Comparison of ENCODE assay signal across 1 cellular context in the genomic region with DNA sequence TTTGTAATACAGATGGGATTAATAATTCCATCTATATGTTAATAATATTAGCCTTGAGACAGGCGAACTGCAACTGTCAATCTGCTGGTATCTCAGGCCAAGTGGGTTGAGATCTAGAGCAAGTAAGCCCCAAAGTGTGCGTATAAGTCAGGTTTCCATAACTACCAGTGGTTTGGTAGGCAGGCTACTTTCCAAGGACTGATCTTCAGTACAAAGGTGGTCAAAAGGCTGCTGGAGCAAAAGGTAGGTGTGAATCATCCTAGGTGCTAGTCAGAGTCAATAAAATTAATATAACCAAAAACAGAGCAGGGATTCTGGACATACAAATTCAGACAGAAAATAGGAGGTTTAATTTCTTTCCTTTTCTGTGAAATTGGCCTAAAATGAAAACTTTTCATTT.
TF ChIP-seq lines count a peak whose summit lies in the region.

No MANE protein-coding gene starts in this region.

TF ChIP-seq in H1, 55 proteins besides CTCF, POLR2A, EP300 and RAD21:
- TF ChIP-seq CHD2 (IDR thresholded peaks at IDR 0.05; ENCODE audit: low read length), result no peak
- TF ChIP-seq POU5F1 (IDR thresholded peaks at IDR 0.05; ENCODE audit: low read depth, low read length), result no peak
- no peak for TF ChIP-seq KDM4A (IDR thresholded peaks at IDR 0.05; ENCODE audit: low read depth, low read length, severe bottlenecking)
- no peak for TF ChIP-seq TCF12 (IDR thresholded peaks at IDR 0.05; ENCODE audit: low read depth, low read length)
- TF ChIP-seq SIRT6 (IDR thresholded peaks at IDR 0.05; ENCODE audit: low read length), result no peak
- TF ChIP-seq HDAC2 (IDR thresholded peaks at IDR 0.05; ENCODE audit: borderline replicate concordance in 1 of 2, low read depth in 2 of 2, low read length in 2 of 2), result no peak
- no peak for TF ChIP-seq SP2 (IDR thresholded peaks at IDR 0.05; ENCODE audit: low read length)
- no peak for TF ChIP-seq JUN (IDR thresholded peaks at IDR 0.05; ENCODE audit: low read depth, low read length)
- no peak for TF ChIP-seq KDM5A (IDR thresholded peaks at IDR 0.05; ENCODE audit: low read length)
- TF ChIP-seq, protein P1, sequence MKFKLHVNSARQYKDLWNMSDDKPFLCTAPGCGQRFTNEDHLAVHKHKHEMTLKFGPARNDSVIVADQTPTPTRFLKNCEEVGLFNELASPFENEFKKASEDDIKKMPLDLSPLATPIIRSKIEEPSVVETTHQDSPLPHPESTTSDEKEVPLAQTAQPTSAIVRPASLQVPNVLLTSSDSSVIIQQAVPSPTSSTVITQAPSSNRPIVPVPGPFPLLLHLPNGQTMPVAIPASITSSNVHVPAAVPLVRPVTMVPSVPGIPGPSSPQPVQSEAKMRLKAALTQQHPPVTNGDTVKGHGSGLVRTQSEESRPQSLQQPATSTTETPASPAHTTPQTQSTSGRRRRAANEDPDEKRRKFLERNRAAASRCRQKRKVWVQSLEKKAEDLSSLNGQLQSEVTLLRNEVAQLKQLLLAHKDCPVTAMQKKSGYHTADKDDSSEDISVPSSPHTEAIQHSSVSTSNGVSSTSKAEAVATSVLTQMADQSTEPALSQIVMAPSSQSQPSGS (IDR thresholded peaks at IDR 0.05; ENCODE audit: low read length), result no peak
- no peak for TF ChIP-seq CEBPB (IDR thresholded peaks at IDR 0.05; ENCODE audit: low read depth, low read length)
- no peak for TF ChIP-seq ASH2L (IDR thresholded peaks at IDR 0.05; ENCODE audit: low read length)
- TF ChIP-seq SP1 (IDR thresholded peaks at IDR 0.05; ENCODE audit: low read depth, low read length), result no peak
- no peak for TF ChIP-seq EGR1 (IDR thresholded peaks at IDR 0.05; ENCODE audit: borderline replicate concordance, low read depth, low read length)
- TF ChIP-seq, protein P2, sequence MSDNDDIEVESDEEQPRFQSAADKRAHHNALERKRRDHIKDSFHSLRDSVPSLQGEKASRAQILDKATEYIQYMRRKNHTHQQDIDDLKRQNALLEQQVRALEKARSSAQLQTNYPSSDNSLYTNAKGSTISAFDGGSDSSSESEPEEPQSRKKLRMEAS (IDR thresholded peaks at IDR 0.05), result no peak
- no peak for TF ChIP-seq ZNF274 (IDR thresholded peaks at IDR 0.05; ENCODE audit: borderline replicate concordance, extremely low read depth, low read length)
- TF ChIP-seq TAF1 (IDR thresholded peaks at IDR 0.05; ENCODE audit: low read depth, low read length), result no peak
- no peak for TF ChIP-seq PHF8 (conservative IDR thresholded peaks at IDR 0.05; ENCODE audit: low read depth, low read length)
- TF ChIP-seq SUZ12 (IDR thresholded peaks at IDR 0.05; ENCODE audit: low read length), result no peak
- no peak for TF ChIP-seq CBX8 (IDR thresholded peaks at IDR 0.05; ENCODE audit: borderline replicate concordance, low read depth, low read length)
